In genomic region chr2:130380096-130380934, GRCh38 we compare ENCODE assay signal across 1 cellular context.
A peak's percentile ranks its signal among the peaks of the same experiment; 100 is the strongest.
TF ChIP-seq lines count a peak whose summit lies in the region.

No MANE protein-coding gene starts in this region.

TF ChIP-seq in K562, 482 proteins besides CTCF, POLR2A, EP300 and RAD21 (continued from another document and continues in another):
- TF ChIP-seq, protein P1, sequence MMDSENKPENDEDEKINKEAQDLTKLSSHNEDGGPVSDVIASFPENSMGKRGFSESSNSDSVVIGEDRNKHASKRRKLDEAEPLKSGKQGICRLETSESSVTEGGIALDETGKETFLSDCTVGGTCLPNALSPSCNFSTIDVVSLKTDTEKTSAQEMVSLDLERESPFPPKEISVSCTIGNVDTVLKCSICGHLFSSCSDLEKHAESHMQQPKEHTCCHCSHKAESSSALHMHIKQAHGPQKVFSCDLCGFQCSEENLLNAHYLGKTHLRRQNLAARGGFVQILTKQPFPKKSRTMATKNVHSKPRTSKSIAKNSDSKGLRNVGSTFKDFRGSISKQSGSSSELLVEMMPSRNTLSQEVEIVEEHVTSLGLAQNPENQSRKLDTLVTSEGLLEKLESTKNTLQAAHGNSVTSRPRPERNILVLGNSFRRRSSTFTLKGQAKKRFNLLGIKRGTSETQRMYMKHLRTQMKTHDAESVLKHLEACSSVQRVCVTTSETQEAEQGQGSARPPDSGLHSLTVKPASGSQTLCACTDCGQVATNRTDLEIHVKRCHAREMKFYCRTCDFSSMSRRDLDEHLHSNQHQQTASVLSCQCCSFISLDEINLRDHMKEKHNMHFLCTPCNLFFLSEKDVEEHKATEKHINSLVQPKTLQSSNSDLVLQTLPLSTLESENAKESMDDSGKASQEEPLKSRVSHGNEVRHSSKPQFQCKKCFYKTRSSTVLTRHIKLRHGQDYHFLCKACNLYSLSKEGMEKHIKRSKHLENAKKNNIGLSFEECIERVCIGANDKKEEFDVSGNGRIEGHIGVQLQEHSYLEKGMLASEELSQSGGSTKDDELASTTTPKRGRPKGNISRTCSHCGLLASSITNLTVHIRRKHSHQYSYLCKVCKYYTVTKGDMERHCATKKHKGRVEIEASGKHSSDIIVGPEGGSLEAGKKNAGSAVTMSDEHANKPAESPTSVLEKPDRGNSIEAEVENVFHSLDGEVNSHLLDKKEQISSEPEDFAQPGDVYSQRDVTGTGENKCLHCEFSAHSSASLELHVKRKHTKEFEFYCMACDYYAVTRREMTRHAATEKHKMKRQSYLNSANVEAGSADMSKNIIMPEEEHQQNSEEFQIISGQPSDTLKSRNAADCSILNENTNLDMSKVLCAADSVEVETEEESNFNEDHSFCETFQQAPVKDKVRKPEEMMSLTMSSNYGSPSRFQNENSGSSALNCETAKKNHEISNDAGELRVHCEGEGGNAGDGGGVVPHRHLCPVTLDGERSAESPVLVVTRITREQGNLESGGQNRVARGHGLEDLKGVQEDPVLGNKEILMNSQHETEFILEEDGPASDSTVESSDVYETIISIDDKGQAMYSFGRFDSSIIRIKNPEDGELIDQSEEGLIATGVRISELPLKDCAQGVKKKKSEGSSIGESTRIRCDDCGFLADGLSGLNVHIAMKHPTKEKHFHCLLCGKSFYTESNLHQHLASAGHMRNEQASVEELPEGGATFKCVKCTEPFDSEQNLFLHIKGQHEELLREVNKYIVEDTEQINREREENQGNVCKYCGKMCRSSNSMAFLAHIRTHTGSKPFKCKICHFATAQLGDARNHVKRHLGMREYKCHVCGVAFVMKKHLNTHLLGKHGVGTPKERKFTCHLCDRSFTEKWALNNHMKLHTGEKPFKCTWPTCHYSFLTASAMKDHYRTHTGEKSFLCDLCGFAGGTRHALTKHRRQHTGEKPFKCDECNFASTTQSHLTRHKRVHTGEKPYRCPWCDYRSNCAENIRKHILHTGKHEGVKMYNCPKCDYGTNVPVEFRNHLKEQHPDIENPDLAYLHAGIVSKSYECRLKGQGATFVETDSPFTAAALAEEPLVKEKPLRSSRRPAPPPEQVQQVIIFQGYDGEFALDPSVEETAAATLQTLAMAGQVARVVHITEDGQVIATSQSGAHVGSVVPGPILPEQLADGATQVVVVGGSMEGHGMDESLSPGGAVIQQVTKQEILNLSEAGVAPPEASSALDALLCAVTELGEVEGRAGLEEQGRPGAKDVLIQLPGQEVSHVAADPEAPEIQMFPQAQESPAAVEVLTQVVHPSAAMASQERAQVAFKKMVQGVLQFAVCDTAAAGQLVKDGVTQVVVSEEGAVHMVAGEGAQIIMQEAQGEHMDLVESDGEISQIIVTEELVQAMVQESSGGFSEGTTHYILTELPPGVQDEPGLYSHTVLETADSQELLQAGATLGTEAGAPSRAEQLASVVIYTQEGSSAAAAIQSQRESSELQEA (IDR thresholded peaks at IDR 0.05; ENCODE audit: low read depth), result no peak
- TF ChIP-seq HDAC6 (IDR thresholded peaks at IDR 0.05; ENCODE audit: low read depth, low read length) (no peak), ZNF766 (CRISPR knock-in tag; conservative IDR thresholded peaks at IDR 0.05) (peak; percentile 59; the same call in 1 of the 2 replicates), ELK3 (CRISPR knock-in tag; IDR thresholded peaks at IDR 0.05) (no peak), SRSF1 (IDR thresholded peaks at IDR 0.05; ENCODE audit: low read depth, low read length) (no peak), ZNF717 (CRISPR knock-in tag; IDR thresholded peaks at IDR 0.05) (no peak), CCAR2 (IDR thresholded peaks at IDR 0.05; ENCODE audit: low read depth, low read length) (no peak), ARNT (IDR thresholded peaks at IDR 0.05) (no peak), MED1 (CRISPR knock-in tag; IDR thresholded peaks at IDR 0.05; ENCODE audit: borderline replicate concordance) (no peak), KLF13 (tag; IDR thresholded peaks at IDR 0.05; ENCODE audit: borderline replicate concordance, low read depth) (no peak), PCBP1 (IDR thresholded peaks at IDR 0.05; ENCODE audit: low read depth, low read length, poor library complexity, severe bottlenecking) (no peak), PTRF (tag; IDR thresholded peaks at IDR 0.05) (no peak), HLTF (IDR thresholded peaks at IDR 0.05) (no peak), DDX20 (tag; IDR thresholded peaks at IDR 0.05; ENCODE audit: low read depth) (no peak), ZNF41 (CRISPR knock-in tag; conservative IDR thresholded peaks at IDR 0.05) (no peak), ZNF143 (CRISPR knock-in tag; IDR thresholded peaks at IDR 0.05) (no peak), FOSL1 (tag; conservative IDR thresholded peaks at IDR 0.05) (no peak), ZNF668 (CRISPR knock-in tag; IDR thresholded peaks at IDR 0.05) (no peak), MNT (conservative IDR thresholded peaks at IDR 0.05) (0 out of 4 replicates have a peak, but pooled peaks of 1 of the 2 experiments have one; percentile 22), HNRNPH1 (optimal IDR thresholded peaks at IDR 0.05; ENCODE audit: low read depth, low read length) (no peak), ZNF124 (CRISPR knock-in tag; IDR thresholded peaks at IDR 0.05) (no peak), BRCA1 (IDR thresholded peaks at IDR 0.05) (no peak), BRCA1 (CRISPR knock-in tag; IDR thresholded peaks at IDR 0.05) (no peak), KDM2B (CRISPR knock-in tag; IDR thresholded peaks at IDR 0.05) (no peak), FOXK1 (CRISPR knock-in tag; IDR thresholded peaks at IDR 0.05; ENCODE audit: borderline replicate concordance) (no peak), NBN (IDR thresholded peaks at IDR 0.05; ENCODE audit: low read depth) (no peak), BCL6 (CRISPR knock-in tag; IDR thresholded peaks at IDR 0.05) (no peak), VEZF1 (CRISPR knock-in tag; IDR thresholded peaks at IDR 0.05) (no peak), MTA2 (IDR thresholded peaks at IDR 0.05; ENCODE audit: low read depth) (peak; percentile 21; the same call in 1 of the 2 replicates), NR1H2 (CRISPR knock-in tag; IDR thresholded peaks at IDR 0.05) (no peak)
- TF ChIP-seq, protein P2, sequence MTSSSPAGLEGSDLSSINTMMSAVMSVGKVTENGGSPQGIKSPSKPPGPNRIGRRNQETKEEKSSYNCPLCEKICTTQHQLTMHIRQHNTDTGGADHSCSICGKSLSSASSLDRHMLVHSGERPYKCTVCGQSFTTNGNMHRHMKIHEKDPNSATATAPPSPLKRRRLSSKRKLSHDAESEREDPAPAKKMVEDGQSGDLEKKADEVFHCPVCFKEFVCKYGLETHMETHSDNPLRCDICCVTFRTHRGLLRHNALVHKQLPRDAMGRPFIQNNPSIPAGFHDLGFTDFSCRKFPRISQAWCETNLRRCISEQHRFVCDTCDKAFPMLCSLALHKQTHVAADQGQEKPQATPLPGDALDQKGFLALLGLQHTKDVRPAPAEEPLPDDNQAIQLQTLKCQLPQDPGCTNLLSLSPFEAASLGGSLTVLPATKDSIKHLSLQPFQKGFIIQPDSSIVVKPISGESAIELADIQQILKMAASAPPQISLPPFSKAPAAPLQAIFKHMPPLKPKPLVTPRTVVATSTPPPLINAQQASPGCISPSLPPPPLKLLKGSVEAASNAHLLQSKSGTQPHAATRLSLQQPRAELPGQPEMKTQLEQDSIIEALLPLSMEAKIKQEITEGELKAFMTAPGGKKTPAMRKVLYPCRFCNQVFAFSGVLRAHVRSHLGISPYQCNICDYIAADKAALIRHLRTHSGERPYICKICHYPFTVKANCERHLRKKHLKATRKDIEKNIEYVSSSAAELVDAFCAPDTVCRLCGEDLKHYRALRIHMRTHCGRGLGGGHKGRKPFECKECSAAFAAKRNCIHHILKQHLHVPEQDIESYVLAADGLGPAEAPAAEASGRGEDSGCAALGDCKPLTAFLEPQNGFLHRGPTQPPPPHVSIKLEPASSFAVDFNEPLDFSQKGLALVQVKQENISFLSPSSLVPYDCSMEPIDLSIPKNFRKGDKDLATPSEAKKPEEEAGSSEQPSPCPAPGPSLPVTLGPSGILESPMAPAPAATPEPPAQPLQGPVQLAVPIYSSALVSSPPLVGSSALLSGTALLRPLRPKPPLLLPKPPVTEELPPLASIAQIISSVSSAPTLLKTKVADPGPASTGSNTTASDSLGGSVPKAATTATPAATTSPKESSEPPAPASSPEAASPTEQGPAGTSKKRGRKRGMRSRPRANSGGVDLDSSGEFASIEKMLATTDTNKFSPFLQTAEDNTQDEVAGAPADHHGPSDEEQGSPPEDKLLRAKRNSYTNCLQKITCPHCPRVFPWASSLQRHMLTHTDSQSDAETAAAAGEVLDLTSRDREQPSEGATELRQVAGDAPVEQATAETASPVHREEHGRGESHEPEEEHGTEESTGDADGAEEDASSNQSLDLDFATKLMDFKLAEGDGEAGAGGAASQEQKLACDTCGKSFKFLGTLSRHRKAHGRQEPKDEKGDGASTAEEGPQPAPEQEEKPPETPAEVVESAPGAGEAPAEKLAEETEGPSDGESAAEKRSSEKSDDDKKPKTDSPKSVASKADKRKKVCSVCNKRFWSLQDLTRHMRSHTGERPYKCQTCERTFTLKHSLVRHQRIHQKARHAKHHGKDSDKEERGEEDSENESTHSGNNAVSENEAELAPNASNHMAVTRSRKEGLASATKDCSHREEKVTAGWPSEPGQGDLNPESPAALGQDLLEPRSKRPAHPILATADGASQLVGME (CRISPR knock-in tag; IDR thresholded peaks at IDR 0.05), result peak; percentile 65; the same call in 1 of the 2 replicates
- TF ChIP-seq, protein P3, sequence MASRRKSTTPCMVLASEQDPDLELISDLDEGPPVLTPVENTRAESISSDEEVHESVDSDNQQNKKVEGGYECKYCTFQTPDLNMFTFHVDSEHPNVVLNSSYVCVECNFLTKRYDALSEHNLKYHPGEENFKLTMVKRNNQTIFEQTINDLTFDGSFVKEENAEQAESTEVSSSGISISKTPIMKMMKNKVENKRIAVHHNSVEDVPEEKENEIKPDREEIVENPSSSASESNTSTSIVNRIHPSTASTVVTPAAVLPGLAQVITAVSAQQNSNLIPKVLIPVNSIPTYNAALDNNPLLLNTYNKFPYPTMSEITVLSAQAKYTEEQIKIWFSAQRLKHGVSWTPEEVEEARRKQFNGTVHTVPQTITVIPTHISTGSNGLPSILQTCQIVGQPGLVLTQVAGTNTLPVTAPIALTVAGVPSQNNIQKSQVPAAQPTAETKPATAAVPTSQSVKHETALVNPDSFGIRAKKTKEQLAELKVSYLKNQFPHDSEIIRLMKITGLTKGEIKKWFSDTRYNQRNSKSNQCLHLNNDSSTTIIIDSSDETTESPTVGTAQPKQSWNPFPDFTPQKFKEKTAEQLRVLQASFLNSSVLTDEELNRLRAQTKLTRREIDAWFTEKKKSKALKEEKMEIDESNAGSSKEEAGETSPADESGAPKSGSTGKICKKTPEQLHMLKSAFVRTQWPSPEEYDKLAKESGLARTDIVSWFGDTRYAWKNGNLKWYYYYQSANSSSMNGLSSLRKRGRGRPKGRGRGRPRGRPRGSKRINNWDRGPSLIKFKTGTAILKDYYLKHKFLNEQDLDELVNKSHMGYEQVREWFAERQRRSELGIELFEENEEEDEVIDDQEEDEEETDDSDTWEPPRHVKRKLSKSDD (conservative IDR thresholded peaks at IDR 0.05; ENCODE audit: low read length), result no peak
- TF ChIP-seq, protein P4, sequence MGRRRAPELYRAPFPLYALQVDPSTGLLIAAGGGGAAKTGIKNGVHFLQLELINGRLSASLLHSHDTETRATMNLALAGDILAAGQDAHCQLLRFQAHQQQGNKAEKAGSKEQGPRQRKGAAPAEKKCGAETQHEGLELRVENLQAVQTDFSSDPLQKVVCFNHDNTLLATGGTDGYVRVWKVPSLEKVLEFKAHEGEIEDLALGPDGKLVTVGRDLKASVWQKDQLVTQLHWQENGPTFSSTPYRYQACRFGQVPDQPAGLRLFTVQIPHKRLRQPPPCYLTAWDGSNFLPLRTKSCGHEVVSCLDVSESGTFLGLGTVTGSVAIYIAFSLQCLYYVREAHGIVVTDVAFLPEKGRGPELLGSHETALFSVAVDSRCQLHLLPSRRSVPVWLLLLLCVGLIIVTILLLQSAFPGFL (CRISPR knock-in tag; IDR thresholded peaks at IDR 0.05), result no peak
